2 cellular contexts compared by ENCODE assay signal in the genomic region with DNA sequence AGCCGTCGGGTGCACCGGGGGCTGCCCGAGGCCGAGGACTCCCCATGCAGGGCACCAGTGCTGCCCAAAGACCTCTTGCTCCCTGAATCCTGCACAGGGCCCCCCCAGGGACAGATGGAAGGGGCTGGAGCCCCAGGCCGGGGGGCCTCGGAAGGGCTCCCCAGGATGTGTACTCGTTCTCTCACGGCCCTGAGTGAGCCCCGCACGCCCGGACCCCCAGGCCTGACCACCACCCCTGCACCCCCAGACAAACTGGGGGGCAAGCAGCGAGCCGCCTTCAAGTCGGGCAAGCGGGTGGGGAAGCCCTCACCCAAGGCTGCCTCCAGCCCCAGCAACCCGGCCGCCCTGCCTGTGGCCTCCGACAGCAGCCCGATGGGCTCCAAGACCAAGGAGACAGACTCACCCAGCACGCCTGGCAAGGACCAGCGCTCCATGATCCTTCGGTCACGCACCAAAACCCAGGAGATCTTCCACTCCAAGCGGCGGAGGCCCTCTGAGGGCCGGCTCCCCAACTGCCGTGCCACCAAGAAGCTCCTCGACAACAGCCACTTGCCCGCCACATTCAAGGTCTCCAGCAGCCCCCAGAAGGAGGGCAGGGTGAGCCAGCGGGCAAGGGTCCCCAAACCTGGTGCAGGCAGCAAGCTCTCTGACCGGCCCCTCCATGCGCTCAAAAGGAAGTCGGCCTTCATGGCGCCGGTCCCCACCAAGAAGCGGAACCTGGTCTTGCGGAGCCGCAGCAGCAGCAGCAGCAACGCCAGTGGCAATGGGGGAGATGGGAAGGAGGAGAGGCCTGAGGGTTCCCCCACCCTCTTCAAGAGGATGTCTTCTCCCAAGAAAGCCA.
TF ChIP-seq lines count a peak whose summit lies in the region.

No MANE protein-coding gene starts in this region.

TF ChIP-seq in K562, 482 proteins besides CTCF, POLR2A, EP300 and RAD21:
- TF ChIP-seq KDM2B (CRISPR knock-in tag; IDR thresholded peaks at IDR 0.05) (no peak), DNMT1 (IDR thresholded peaks at IDR 0.05) (no peak), ZFP36 (IDR thresholded peaks at IDR 0.05; ENCODE audit: low read depth, low read length, partially characterized antibody) (no peak), RBM22 (IDR thresholded peaks at IDR 0.05; ENCODE audit: low read depth, low read length, poor library complexity, severe bottlenecking) (peak; percentile 25)

TF ChIP-seq in neural cell, 6 proteins besides CTCF, POLR2A, EP300 and RAD21:
- TF ChIP-seq POLR2AphosphoS5 (IDR thresholded peaks at IDR 0.05) (no peak), EZH2 (IDR thresholded peaks at IDR 0.05; ENCODE audit: borderline replicate concordance, insufficient read depth, low read length, poor library complexity, severe bottlenecking) (no peak), TAF1 (IDR thresholded peaks at IDR 0.05; ENCODE audit: low read depth) (no peak), MXI1 (conservative IDR thresholded peaks at IDR 0.05; ENCODE audit: poor library complexity, severe bottlenecking) (no peak), SMC3 (conservative IDR thresholded peaks at IDR 0.05; ENCODE audit: poor library complexity) (no peak)
- TF ChIP-seq, protein P1, sequence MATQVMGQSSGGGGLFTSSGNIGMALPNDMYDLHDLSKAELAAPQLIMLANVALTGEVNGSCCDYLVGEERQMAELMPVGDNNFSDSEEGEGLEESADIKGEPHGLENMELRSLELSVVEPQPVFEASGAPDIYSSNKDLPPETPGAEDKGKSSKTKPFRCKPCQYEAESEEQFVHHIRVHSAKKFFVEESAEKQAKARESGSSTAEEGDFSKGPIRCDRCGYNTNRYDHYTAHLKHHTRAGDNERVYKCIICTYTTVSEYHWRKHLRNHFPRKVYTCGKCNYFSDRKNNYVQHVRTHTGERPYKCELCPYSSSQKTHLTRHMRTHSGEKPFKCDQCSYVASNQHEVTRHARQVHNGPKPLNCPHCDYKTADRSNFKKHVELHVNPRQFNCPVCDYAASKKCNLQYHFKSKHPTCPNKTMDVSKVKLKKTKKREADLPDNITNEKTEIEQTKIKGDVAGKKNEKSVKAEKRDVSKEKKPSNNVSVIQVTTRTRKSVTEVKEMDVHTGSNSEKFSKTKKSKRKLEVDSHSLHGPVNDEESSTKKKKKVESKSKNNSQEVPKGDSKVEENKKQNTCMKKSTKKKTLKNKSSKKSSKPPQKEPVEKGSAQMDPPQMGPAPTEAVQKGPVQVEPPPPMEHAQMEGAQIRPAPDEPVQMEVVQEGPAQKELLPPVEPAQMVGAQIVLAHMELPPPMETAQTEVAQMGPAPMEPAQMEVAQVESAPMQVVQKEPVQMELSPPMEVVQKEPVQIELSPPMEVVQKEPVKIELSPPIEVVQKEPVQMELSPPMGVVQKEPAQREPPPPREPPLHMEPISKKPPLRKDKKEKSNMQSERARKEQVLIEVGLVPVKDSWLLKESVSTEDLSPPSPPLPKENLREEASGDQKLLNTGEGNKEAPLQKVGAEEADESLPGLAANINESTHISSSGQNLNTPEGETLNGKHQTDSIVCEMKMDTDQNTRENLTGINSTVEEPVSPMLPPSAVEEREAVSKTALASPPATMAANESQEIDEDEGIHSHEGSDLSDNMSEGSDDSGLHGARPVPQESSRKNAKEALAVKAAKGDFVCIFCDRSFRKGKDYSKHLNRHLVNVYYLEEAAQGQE (IDR thresholded peaks at IDR 0.05; ENCODE audit: borderline replicate concordance), result no peak
